ENCODE assay signal across 8 cellular contexts in the genomic region with DNA sequence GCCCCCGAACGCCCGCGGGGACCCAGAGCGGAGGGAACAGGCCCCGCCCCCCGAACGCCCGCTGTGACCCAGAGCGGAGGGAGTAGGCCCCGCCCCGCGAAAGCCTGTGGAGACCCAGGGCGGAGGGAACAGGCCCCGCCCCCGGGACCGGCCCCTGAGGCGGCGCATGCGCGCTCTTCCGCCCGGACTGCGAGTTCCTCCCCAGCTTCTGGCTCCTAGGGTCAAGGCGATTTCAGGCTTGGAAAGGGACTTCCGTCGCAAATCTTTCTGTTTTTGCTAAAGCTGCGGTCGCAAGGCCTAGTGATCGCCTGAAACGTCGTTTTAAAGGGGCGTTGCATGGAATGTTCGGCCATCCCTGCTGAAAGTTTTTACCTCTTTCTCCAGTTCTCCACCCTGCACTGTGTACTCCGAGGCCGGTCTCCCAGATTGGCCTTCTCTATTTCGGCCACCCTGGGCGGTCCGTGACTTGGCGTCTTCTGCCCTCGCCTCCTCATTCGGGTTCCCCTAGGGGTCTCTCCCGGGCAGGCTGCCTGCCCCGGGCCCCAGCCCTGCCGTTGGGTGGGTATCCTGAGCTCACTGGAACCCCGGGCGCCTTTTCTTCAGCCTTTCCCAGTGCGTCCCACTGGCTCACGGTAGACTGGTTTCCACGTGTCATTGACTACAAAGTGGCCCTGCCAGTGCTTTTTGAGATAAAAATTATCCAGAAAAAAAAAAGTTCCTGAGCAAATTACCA. TPM values are rescaled to one million over a fixed set of nuclear protein-coding genes. Genes with fewer than 3 reads are reported as not detected.
DNase-seq lines count a peak whose midpoint lies in the region; ATAC-seq and TF ChIP-seq lines count a peak whose summit lies in the region.

No MANE protein-coding gene starts in this region.

- peak overlapping the region; percentile 81 for H2BK5ac ChIP-seq in trophoblast cell (ENCODE audit: low read depth, low read length, poor library complexity)

- H3K4ac ChIP-seq in trophoblast cell (ENCODE audit: low read depth, low read length): peak overlapping the region; percentile 92

- H3K18ac ChIP-seq in trophoblast cell (ENCODE audit: low read length): peak overlapping the region; percentile 80

- peak overlapping the region; percentile 11 for H2BK12ac ChIP-seq in trophoblast cell (ENCODE audit: low read length)

- no peaks in the 10 kb centered on the region for H3K27me3 ChIP-seq in SU-DHL-6 (ENCODE audit: low read length)
- H3K27me3 ChIP-seq in cardiac muscle cell: no peaks in the 10 kb centered on the region
- H3K27me3 ChIP-seq in trophoblast cell (ENCODE audit: insufficient read depth, low read length): no peaks in the 10 kb centered on the region
- H3K27me3 ChIP-seq in transverse colon: no peaks in the 10 kb centered on the region

- H4K8ac ChIP-seq in trophoblast cell (ENCODE audit: low read depth, low read length): peak overlapping the region; percentile 99

- peak; percentile 60 for TF ChIP-seq POLR2A in transverse colon (IDR thresholded peaks at IDR 0.05)

- H3K27me3 Mint-ChIP-seq in activated naive CD8-positive, alpha-beta T cell treated with anti-CD3 and anti-CD28 coated beads, Interleukin-2, amount 50 U/mL, for 24 hours: no peaks in the 10 kb centered on the region

- 0 out of 2 replicates have a peak, but pooled peaks cover 6% of the 10 kb centered on the region for H3K79me2 ChIP-seq in SU-DHL-6 (ENCODE audit: insufficient read depth, low read length)
- H3K79me2 ChIP-seq in trophoblast cell (ENCODE audit: control insufficient read depth, insufficient read depth, low read length, poor library complexity): peaks cover 7% of the 10 kb centered on the region

- peak overlapping the region; percentile 85 for H3K4me2 ChIP-seq in SU-DHL-6 (ENCODE audit: low read depth, low read length, poor library complexity, severe bottlenecking)
- H3K4me2 ChIP-seq in trophoblast cell (ENCODE audit: low read length): peak overlapping the region; percentile 65

- peaks cover 12% of the 10 kb centered on the region; the same call in 1 of the 2 replicates for H3F3A ChIP-seq in SU-DHL-6 (ENCODE audit: insufficient read depth)

- H2AK5ac ChIP-seq in trophoblast cell (ENCODE audit: low read length): peak overlapping the region; percentile 12

- TF ChIP-seq CTCF in GM12865 (IDR thresholded peaks at IDR 0.05; ENCODE audit: insufficient read depth, low read depth, low read length, missing control alignments) (no peak), SU-DHL-6 (IDR thresholded peaks at IDR 0.05; ENCODE audit: insufficient read depth, low read length, poor library complexity, severe bottlenecking) (no peak), cardiac muscle cell (IDR thresholded peaks at IDR 0.05; ENCODE audit: low read depth, low read length) (no peak), transverse colon (IDR thresholded peaks at IDR 0.05) (no peak)

- no peak for TF ChIP-seq EP300 in transverse colon (IDR thresholded peaks at IDR 0.05; ENCODE audit: low read depth)

- H3K9ac ChIP-seq in SU-DHL-6 (ENCODE audit: low read length) (peak overlapping the region; percentile 69), trophoblast cell (ENCODE audit: low read length) (peak overlapping the region; percentile 86)

- H3K4me3 ChIP-seq in GM12865 (ENCODE audit: low read depth, low read length): peak overlapping the region; percentile 69
- H3K4me3 ChIP-seq in SU-DHL-6 (ENCODE audit: insufficient read depth, low read length, poor library complexity, severe bottlenecking): peak overlapping the region; percentile 76
- peak overlapping the region; percentile 59 for H3K4me3 ChIP-seq in cardiac muscle cell
- H3K4me3 ChIP-seq in trophoblast cell (ENCODE audit: low read depth, low read length): peak overlapping the region; percentile 90
- H3K4me3 ChIP-seq in transverse colon: peak overlapping the region; percentile 82 to 93 (median 88)

- H3K4me3 Mint-ChIP-seq in activated naive CD8-positive, alpha-beta T cell treated with anti-CD3 and anti-CD28 coated beads, Interleukin-2, amount 50 U/mL, for 24 hours: peak overlapping the region; percentile 88

- H3K4me1 ChIP-seq in cardiac muscle cell (ENCODE audit: low read depth): peaks cover 18% of the 10 kb centered on the region
- H3K4me1 ChIP-seq in trophoblast cell (ENCODE audit: control insufficient read depth in 1 of 2, insufficient read depth in 2 of 2, low read length in 2 of 2): peaks cover 4 to 5% of the 10 kb centered on the region in 2 experiments
- peaks cover 7 to 31% (median 9%) of the 10 kb centered on the region in 4 donors for H3K4me1 ChIP-seq in transverse colon

- peaks cover 9% of the 10 kb centered on the region for H3K79me1 ChIP-seq in trophoblast cell (ENCODE audit: low read length)

- H4K12ac ChIP-seq in trophoblast cell (ENCODE audit: low read depth, low read length): peak overlapping the region; percentile 83

- H4K91ac ChIP-seq in trophoblast cell (ENCODE audit: low read depth, low read length): peak overlapping the region; percentile 95

- peak overlapping the region; percentile 73 for H3K27ac Mint-ChIP-seq in activated naive CD8-positive, alpha-beta T cell treated with anti-CD3 and anti-CD28 coated beads, Interleukin-2, amount 50 U/mL, for 24 hours

- DNase-seq in GM12865 (ENCODE audit: low read depth) (peak; percentile 97), NCI-H1417 (lab: John Stamatoyannopoulos, UW) (peak; percentile 82 to 94 (median 89)), cardiac muscle cell (ENCODE audit: low read depth in 1 of 2, low spot score in 1 of 2) (peak; percentile 96 to 100), trophoblast cell (peak; percentile 98 to 100), transverse colon (peak; percentile 100)
- peak; percentile 97 for DNase-seq in activated naive CD8-positive, alpha-beta T cell treated with anti-CD3 and anti-CD28 coated beads, Interleukin-2, amount 50 U/mL, for 24 hours

- H2BK120ac ChIP-seq in trophoblast cell (ENCODE audit: insufficient read depth, low read length, poor library complexity): peak overlapping the region; percentile 68

- no CpG with 5 or more reads among the region's 50 CpGs for WGBS in trophoblast cell (ENCODE audit: extremely low coverage, insufficient coverage, insufficient read length)
- 0 to 4% methylated on average over 3 to 38 of the region's 50 CpGs for WGBS in transverse colon (ENCODE audit: low coverage in 1 of 2), 2 donors

- no peaks in the 10 kb centered on the region for H3K9me3 Mint-ChIP-seq in activated naive CD8-positive, alpha-beta T cell treated with anti-CD3 and anti-CD28 coated beads, Interleukin-2, amount 50 U/mL, for 24 hours

- no peak overlapping the region for H3K23ac ChIP-seq in trophoblast cell (ENCODE audit: low read length)

- H4K20me1 ChIP-seq in SU-DHL-6 (ENCODE audit: low read depth, low read length): no peaks in the 10 kb centered on the region

- peaks cover 2% of the 10 kb centered on the region for H3K36me3 Mint-ChIP-seq in activated naive CD8-positive, alpha-beta T cell treated with anti-CD3 and anti-CD28 coated beads, Interleukin-2, amount 50 U/mL, for 24 hours (ENCODE audit: low read depth)

- peak; percentile 94 for ATAC-seq in HG02759 (IDR thresholded peaks at IDR 0.05; ENCODE audit: unreplicated experiment)
- ATAC-seq in activated naive CD8-positive, alpha-beta T cell treated with anti-CD3 and anti-CD28 coated beads, Interleukin-2, amount 50 U/mL, for 24 hours: peak; percentile 97

- intact Hi-C loops in transverse colon (cut with DNase I; ENCODE audit: low total_unique reads): no loop called here

- in situ Hi-C loops in transverse colon (cut with MboI; ENCODE audit: low pct_ligation_motif_present in 1 of 4, low pct_unique_long_range_greater_than_20kb in 1 of 4, low sequenced_read_pairs in 3 of 4): no loop called here

- H2AFZ ChIP-seq in SU-DHL-6 (ENCODE audit: low read depth, low read length, severe bottlenecking) (peak overlapping the region; percentile 94), trophoblast cell (ENCODE audit: insufficient read depth, low read length, poor library complexity) (peak overlapping the region; percentile 91)

- no peaks in the 10 kb centered on the region for H3K9me3 ChIP-seq in SU-DHL-6 (ENCODE audit: insufficient read depth, low read length)
- H3K9me3 ChIP-seq in cardiac muscle cell (ENCODE audit: low read depth): no peaks in the 10 kb centered on the region
- no peaks in the 10 kb centered on the region for H3K9me3 ChIP-seq in trophoblast cell (ENCODE audit: insufficient read depth, low read depth, low read length)
- no peaks in the 10 kb centered on the region for H3K9me3 ChIP-seq in transverse colon

- peaks cover 33% of the 10 kb centered on the region for H3K4me1 Mint-ChIP-seq in activated naive CD8-positive, alpha-beta T cell treated with anti-CD3 and anti-CD28 coated beads, Interleukin-2, amount 50 U/mL, for 24 hours

- peak overlapping the region; percentile 81 for H3K14ac ChIP-seq in trophoblast cell (ENCODE audit: low read length)

- H3K36me3 ChIP-seq in SU-DHL-6 (ENCODE audit: low read length) (no peaks in the 10 kb centered on the region), cardiac muscle cell (no peaks in the 10 kb centered on the region), trophoblast cell (ENCODE audit: control insufficient read depth in 1 of 2, insufficient read depth in 2 of 2, low read length in 2 of 2) (no peaks in the 10 kb centered on the region), transverse colon (no peaks in the 10 kb centered on the region)

- H3K9me2 ChIP-seq in SU-DHL-6 (replicated peaks; ENCODE audit: insufficient read depth, low read length): no peaks in the 10 kb centered on the region

- H3K27ac ChIP-seq in SU-DHL-6 (ENCODE audit: low read depth, low read length) (no peak overlapping the region), cardiac muscle cell (peak overlapping the region; percentile 95), trophoblast cell (ENCODE audit: low read depth, low read length) (peak overlapping the region; percentile 72), transverse colon (peak overlapping the region; percentile 89 to 97 (median 92))

RNA-seq across cellular contexts. Expression of gene WDSUB1, which starts 0.4 kb away (rescaled TPM):
- 10.3 and 13.4 TPM in 2 replicates for total RNA-seq in cardiac muscle cell
- 13.6 and 19.4 TPM in 2 replicates for polyA plus RNA-seq in cardiac muscle cell
- 6.6 and 6.9 TPM in 2 replicates for polyA plus RNA-seq in trophoblast cell (2013)
- total RNA-seq in transverse colon: 10 to 100 TPM in 1 of 4 donors, 1 to 10 TPM in 3; 3.4 to 10.3 (median 9.1) TPM
